ENCODE assay signal across 9 cellular contexts in genomic region chr2:209380278-209380677, GRCh38. TPM values are rescaled to one million over a fixed set of nuclear protein-coding genes. Genes with fewer than 3 reads are reported as not detected.
DNase-seq lines count a peak whose midpoint lies in the region; ATAC-seq and TF ChIP-seq lines count a peak whose summit lies in the region.
"Had no signal": no experiment of that assay in that cellular context is flagged by ENCODE, and none has a peak within 500 bp of the region (broad histone marks: within the 10 kb centered on the region; RNA-seq: fewer than 3 reads in every experiment).

No MANE protein-coding gene starts in this region.

- H3K9me2 ChIP-seq in Karpas-422 (replicated peaks; ENCODE audit: insufficient read depth, low read length) = no peaks in the 10 kb centered on the region

- no peak for TF ChIP-seq CTCF in tibial artery (IDR thresholded peaks at IDR 0.05)
- no peak for TF ChIP-seq CTCF in upper lobe of left lung (IDR thresholded peaks at IDR 0.05)
- TF ChIP-seq CTCF in GM10266 (IDR thresholded peaks at IDR 0.05; ENCODE audit: control insufficient read depth, insufficient read depth, low read depth, missing control alignments) = no peak

- no peak overlapping the region for H3K9ac ChIP-seq in Karpas-422 (ENCODE audit: low read length)

- H3K79me2 ChIP-seq in Karpas-422 (ENCODE audit: low read length) = no peaks in the 10 kb centered on the region

- H3K4me3 ChIP-seq in Karpas-422 (ENCODE audit: low read length) (no peak overlapping the region), tibial artery (no peak overlapping the region), upper lobe of left lung (no peak overlapping the region)

- no peak for TF ChIP-seq POLR2A in upper lobe of left lung (IDR thresholded peaks at IDR 0.05)

- H3K27ac ChIP-seq in Karpas-422 (ENCODE audit: low read length) (no peak overlapping the region), epithelial cell of prostate (peak overlapping the region; percentile 46), tibial artery (no peak overlapping the region), upper lobe of left lung (no peak overlapping the region)

- DNase-seq in Karpas-422 (peak; percentile 80), epithelial cell of prostate (ENCODE audit: low read depth, low spot score) (no peak), NCI-H82 (lab: John Stamatoyannopoulos, UW) (no peak), tibial artery (no peak), upper lobe of left lung (no peak), GM10266 (ENCODE audit: extremely low spot score) (no peak)
- DNase-seq: mesendoderm had no signal

- intact Hi-C loops in tibial artery (cut with DNase I; ENCODE audit: low total_unique reads) = no loop called here

- peak; percentile 99 for ATAC-seq in GM18858 (IDR thresholded peaks at IDR 0.05; ENCODE audit: unreplicated experiment)
- peak; percentile 96 for ATAC-seq in HG02588 (IDR thresholded peaks at IDR 0.05; ENCODE audit: unreplicated experiment)
- ATAC-seq in upper lobe of left lung (ENCODE audit: low FRiP score in 2 of 2) = no peak

- no peaks in the 10 kb centered on the region for H4K20me1 ChIP-seq in Karpas-422 (ENCODE audit: insufficient read depth, low read depth, low read length)

- H3K27me3 ChIP-seq in Karpas-422 (ENCODE audit: low read length) (peaks cover 2% of the 10 kb centered on the region; the same call in 1 of the 2 replicates), tibial artery (no peaks in the 10 kb centered on the region), upper lobe of left lung (no peaks in the 10 kb centered on the region)

- H3K4me1 ChIP-seq in Karpas-422 (ENCODE audit: low read length) = peaks cover 15% of the 10 kb centered on the region
- no peaks in the 10 kb centered on the region for H3K4me1 ChIP-seq in tibial artery
- no peaks in the 10 kb centered on the region for H3K4me1 ChIP-seq in upper lobe of left lung

- WGBS in upper lobe of left lung, 2 donors = 62 to 66% methylated on average over 2 of the region's 2 CpGs

- no peak overlapping the region for H3K4me2 ChIP-seq in Karpas-422 (ENCODE audit: low read depth, low read length, poor library complexity, severe bottlenecking)

- no peaks in the 10 kb centered on the region for H3K36me3 ChIP-seq in Karpas-422 (ENCODE audit: insufficient read depth, low read length)
- H3K36me3 ChIP-seq in tibial artery = no peaks in the 10 kb centered on the region
- H3K36me3 ChIP-seq in upper lobe of left lung = no peaks in the 10 kb centered on the region

- TF ChIP-seq EP300 in upper lobe of left lung (IDR thresholded peaks at IDR 0.05) = no peak

- H3K9me3 ChIP-seq in Karpas-422 (ENCODE audit: low read length) = peaks cover 11% of the 10 kb centered on the region; the same call in 1 of the 2 replicates
- H3K9me3 ChIP-seq in tibial artery = peaks cover 0 to 22% (median 0%) of the 10 kb centered on the region in 3 donors
- H3K9me3 ChIP-seq in upper lobe of left lung = peaks cover 0 to 13% (median 6%) of the 10 kb centered on the region in 4 donors

- no peak overlapping the region for H2AFZ ChIP-seq in Karpas-422 (ENCODE audit: low read length)

RNA-seq across cellular contexts. Expression of gene MAP2, which starts 43.6 kb away (rescaled TPM):
- 0.97 and 1.5 TPM in 2 replicates for total RNA-seq in Karpas-422 (2014; rRNA removed; shearing (Covaris generic); ENCODE audit: low replicate concordance)
- 100 to 1,000 TPM in 1 of 6 donors, 10 to 100 TPM in 5; 25.2 to 121 (median 58.7) TPM for total RNA-seq in upper lobe of left lung

Comparison
In these comparisons a context has a peak if more than half of its experiments do, and no peak if none do; other contexts are left out.
1. ATAC-seq: peak in GM18858 (single experiment) and HG02588 (single experiment); none in upper lobe of left lung (0 of 2).
2. RNA of gene MAP2, which starts 43.6 kb away (total RNA-seq): 25.2 to 121 TPM in upper lobe of left lung; 0.97 to 1.5 TPM in Karpas-422; every median in the first group is over 10 times any median in the second.